In the genomic region with DNA sequence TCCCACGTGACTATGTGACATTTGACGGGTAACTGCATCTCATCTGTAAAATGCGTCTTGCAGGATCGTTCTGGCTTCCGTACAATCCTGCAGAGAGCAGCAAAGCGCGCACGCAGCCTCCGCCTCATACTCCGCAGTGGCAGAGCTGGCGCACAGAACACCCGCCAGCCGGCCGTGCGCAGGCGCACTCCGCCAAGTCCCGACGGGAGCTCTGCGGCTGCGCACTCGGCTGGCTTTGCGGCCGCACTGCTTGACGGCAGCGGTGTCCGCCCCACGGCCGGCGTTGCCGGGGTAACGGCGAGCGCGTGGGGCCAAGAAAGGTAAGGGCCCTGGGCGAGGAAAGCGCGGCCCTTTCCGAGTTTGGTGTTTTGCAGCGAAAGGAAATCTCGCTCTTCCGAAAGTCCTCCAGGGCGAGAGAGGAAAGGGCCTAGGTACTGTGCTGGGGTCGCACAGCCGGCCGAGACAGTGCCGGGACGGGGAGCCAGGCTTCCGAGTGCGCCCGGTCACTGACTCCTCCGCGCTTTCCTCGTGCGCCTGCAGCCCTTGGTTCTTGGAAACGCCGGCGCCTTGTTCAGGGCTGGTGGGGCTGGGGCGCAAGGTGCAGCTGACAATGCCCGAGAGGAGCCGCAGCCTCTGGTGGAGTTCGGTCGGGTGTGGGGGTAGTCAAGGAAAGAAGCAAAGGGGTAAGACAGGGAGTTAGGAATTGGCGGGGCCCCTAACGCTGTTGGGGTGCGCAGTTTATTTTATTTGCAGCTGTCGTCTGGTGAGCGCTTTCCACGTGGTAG, we compare ENCODE assay signal across 8 cellular contexts.
DNase-seq lines count a peak whose midpoint lies in the region; ATAC-seq and TF ChIP-seq lines count a peak whose summit lies in the region.

TSEN2 (plus strand) TSS at position 283 of the 785 bp plus-strand sequence. CDS start 5,321 bp downstream, outside the sequence.

- peak; percentile 26 for TF ChIP-seq CTCF in 22Rv1 (IDR thresholded peaks at IDR 0.05)
- TF ChIP-seq CTCF in astrocyte of the cerebellum (IDR thresholded peaks at IDR 0.05; ENCODE audit: low read depth, low read length, missing control alignments), result peak; percentile 21

- in situ Hi-C loops in astrocyte of the cerebellum (cut with HindIII; ENCODE audit: low sequenced_read_pairs), result loop anchor here (25.0 kb wide), 1 partner anchor 347 kb away; no protein-coding TSS in a partner anchor

- peak; percentile 94 for ATAC-seq in GM18517 (IDR thresholded peaks at IDR 0.05; ENCODE audit: unreplicated experiment)
- ATAC-seq in HG03039 (IDR thresholded peaks at IDR 0.05; ENCODE audit: unreplicated experiment), result peak; percentile 89

- DNase-seq in NCI-H2081 (lab: John Stamatoyannopoulos, UW) (peak; percentile 94 to 96), T-helper 9 cell (peak; percentile 95), astrocyte of the cerebellum (ENCODE audit: low read depth) (peak; percentile 76), hippocampal formation (lab: John Stamatoyannopoulos, UW) (peak; percentile 77 to 88), retina (peak; percentile 99)

- peak within 1 kb of the TSS; percentile 77 for H3K4me3 ChIP-seq in astrocyte of the cerebellum (ENCODE audit: low read depth, low read length)

- H3K27ac ChIP-seq in 22Rv1, result peak within 1 kb of the TSS; percentile 83

Comparison
In these comparisons a context has a peak if more than half of its experiments do, and no peak if none do; other contexts are left out.
1. Peak in every context shown above with its lines: DNase-seq, ATAC-seq, H3K4me3 ChIP-seq and H3K27ac ChIP-seq.